ENCODE assay signal across 14 cellular contexts in the genomic region with DNA sequence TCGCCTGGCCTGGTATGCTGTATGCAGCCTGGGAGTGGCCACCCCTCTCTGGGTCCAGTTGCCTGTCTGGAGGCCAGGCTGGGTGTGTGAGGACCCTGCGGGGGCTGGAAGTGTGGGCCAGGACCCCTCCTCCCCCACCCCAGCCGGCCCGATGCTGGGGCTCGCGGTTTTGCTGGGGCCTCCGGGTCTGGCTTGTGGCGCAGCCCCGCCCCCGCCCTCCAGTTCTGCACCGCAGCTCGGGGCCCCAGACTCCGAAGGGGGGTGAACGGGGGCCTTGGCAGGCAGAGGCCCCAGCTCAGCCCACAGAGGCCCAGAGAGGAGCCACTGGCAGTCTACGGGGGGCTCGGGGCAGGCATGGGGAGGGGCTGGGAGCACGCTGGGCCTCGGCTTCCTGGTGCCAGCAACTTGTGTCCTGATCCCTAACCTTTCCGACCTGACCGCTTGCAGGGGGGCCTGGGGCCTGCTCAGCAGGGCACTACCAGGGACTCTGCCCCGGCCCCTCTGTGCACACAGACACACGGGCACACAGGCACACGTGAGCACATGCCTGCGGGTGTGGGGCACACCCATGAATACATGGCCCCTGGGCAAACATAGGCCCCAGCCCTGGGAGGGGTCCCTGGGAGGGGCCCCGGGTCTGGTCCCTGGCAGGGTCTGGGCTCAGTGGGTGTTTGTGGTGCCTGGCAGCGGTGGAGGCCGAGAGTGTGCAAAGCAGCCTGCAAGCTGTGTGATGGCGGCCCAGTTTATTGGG. TPM values are rescaled to one million over a fixed set of nuclear protein-coding genes. Genes with fewer than 3 reads are reported as not detected.
DNase-seq lines count a peak whose midpoint lies in the region; ATAC-seq and TF ChIP-seq lines count a peak whose summit lies in the region.
"Had no signal": no experiment of that assay in that cellular context is flagged by ENCODE, and none has a peak within 500 bp of the region (broad histone marks: within the 10 kb centered on the region; RNA-seq: fewer than 3 reads in every experiment).

No MANE protein-coding gene starts in this region.

- POLR2A ChIA-PET in IMR-90 (lab: Charles Lee; ENCODE audit: unreplicated experiment): no interaction called here

- WGBS in IMR-90 (ENCODE audit: extremely low coverage in 2 of 2, insufficient read length in 1 of 2), 2 experiments: 57% methylated on average over 9 of the region's 28 CpGs; no CpG with 5 or more reads in 1 of the 2 experiments

- no peak overlapping the region for H2BK120ac ChIP-seq in IMR-90 (ENCODE audit: low read depth, low read length)

- H3K79me2 ChIP-seq in neural progenitor cell (ENCODE audit: low read depth): no peaks in the 10 kb centered on the region

- no peak overlapping the region for H3K23ac ChIP-seq in IMR-90 (ENCODE audit: low read depth, low read length)

- no peak overlapping the region for H2AK5ac ChIP-seq in IMR-90 (ENCODE audit: low read depth, low read length)

- H3K56ac ChIP-seq in IMR-90 (ENCODE audit: extremely low read depth, insufficient read depth, low read length): no peak overlapping the region

- H3K4me3 ChIP-seq in IMR-90 (ENCODE audit: insufficient read depth, low read depth, low read length) (no peak overlapping the region), neural progenitor cell (no peak overlapping the region)
- H3K4me3 ChIP-seq: dorsolateral prefrontal cortex had no signal

- no peaks in the 10 kb centered on the region for H3K9me3 ChIP-seq in IMR-90 (ENCODE audit: control insufficient read depth, insufficient read depth, low read length)
- H3K9me3 ChIP-seq in neural progenitor cell (ENCODE audit: low read depth): no peaks in the 10 kb centered on the region

- no peak overlapping the region for H3K18ac ChIP-seq in IMR-90 (ENCODE audit: low read depth, low read length)

- H3K36me3 Mint-ChIP-seq in activated naive CD8-positive, alpha-beta T cell treated with anti-CD3 and anti-CD28 coated beads for 36 hours: no peaks in the 10 kb centered on the region
- H3K36me3 Mint-ChIP-seq in neural progenitor cell: no peaks in the 10 kb centered on the region

- no peaks in the 10 kb centered on the region for H3K79me1 ChIP-seq in IMR-90 (ENCODE audit: low read depth in 1 of 2, low read length in 2 of 2)

- in situ Hi-C loops in IMR-90 (cut with MboI; ENCODE audit: low sequenced_read_pairs): no loop called here

- peak; percentile 77 for DNase-seq in GM10266 (ENCODE audit: extremely low spot score)
- DNase-seq in IMR-90: no peak
- DNase-seq in activated naive CD8-positive, alpha-beta T cell treated with anti-CD3 and anti-CD28 coated beads for 36 hours: peak; percentile 38
- DNase-seq in neural progenitor cell (ENCODE audit: low spot score): no peak
- no peak for DNase-seq in left cardiac atrium
- no peak for DNase-seq in globus pallidus (ENCODE audit: low spot score)
- DNase-seq in activated CD4-positive, alpha-beta T cell treated with anti-CD3 and anti-CD28 coated beads, Interleukin-2, amount 50 U/mL, for 48 hours: no peak
- DNase-seq: dorsolateral prefrontal cortex; HFFc6; NCI-H2227 treated with DMSO at 0.1 percent for 48 hours; RPMI8226; stimulated activated CD4-positive, alpha-beta T cell treated with anti-CD3 and anti-CD28 coated beads, Interleukin-1b, Interleukin-23, amount 100 ng/mL, for 48 hours had no signal

- H4K20me1 ChIP-seq in IMR-90 (ENCODE audit: insufficient read depth, low read length) (no peaks in the 10 kb centered on the region), neural progenitor cell (ENCODE audit: low read depth) (peaks cover 39% of the 10 kb centered on the region)

- H3K36me3 ChIP-seq in IMR-90 (ENCODE audit: control insufficient read depth, insufficient read depth, low read length): no peaks in the 10 kb centered on the region
- no peaks in the 10 kb centered on the region for H3K36me3 ChIP-seq in neural progenitor cell

- H3K27me3 ChIP-seq in IMR-90 (ENCODE audit: control insufficient read depth, insufficient read depth, low read length) (peaks cover 2% of the 10 kb centered on the region; the same call in 1 of the 2 replicates), neural progenitor cell (peaks cover 22% of the 10 kb centered on the region)

- TF ChIP-seq CTCF in GM10266 (IDR thresholded peaks at IDR 0.05; ENCODE audit: control insufficient read depth, insufficient read depth, low read depth, missing control alignments) (no peak), IMR-90 (conservative IDR thresholded peaks at IDR 0.05; ENCODE audit: low read depth, low read length) (no peak), neural progenitor cell (IDR thresholded peaks at IDR 0.05) (no peak)

- no peak for ATAC-seq in IMR-90 (ENCODE audit: low read depth)
- ATAC-seq in left cardiac atrium: no peak
- ATAC-seq: sciatic nerve had no signal

- H3F3A ChIP-seq in neural progenitor cell (ENCODE audit: low read depth): peaks cover 19% of the 10 kb centered on the region

- H3K9ac ChIP-seq in IMR-90 (ENCODE audit: low read depth, low read length) (no peak overlapping the region), neural progenitor cell (no peak overlapping the region)

- H3K27ac Mint-ChIP-seq in activated naive CD8-positive, alpha-beta T cell treated with anti-CD3 and anti-CD28 coated beads for 36 hours: no peak overlapping the region
- H3K27ac Mint-ChIP-seq in neural progenitor cell: no peak overlapping the region
- H3K27ac Mint-ChIP-seq: activated T-helper 1 cell treated with anti-CD3 and anti-CD28 coated beads, Interleukin-12 subunit alpha, Interleukin-12 subunit beta, Interleukin-2, Interleukin-4 antibody, amounts not matched to agents 30 ng/mL and 10 ng/mL and 1 ng/mL, durations not matched to agents 14 hours and 24 hours and 36 hours; HFFc6 had no signal

- no peak overlapping the region for H3K4ac ChIP-seq in IMR-90 (ENCODE audit: low read depth, low read length)

- H4K8ac ChIP-seq in IMR-90 (ENCODE audit: low read depth in 2 of 2, low read length in 2 of 2): no peak overlapping the region

- H3K4me3 Mint-ChIP-seq in activated naive CD8-positive, alpha-beta T cell treated with anti-CD3 and anti-CD28 coated beads for 36 hours: no peak overlapping the region
- no peak overlapping the region for H3K4me3 Mint-ChIP-seq in neural progenitor cell
- H3K4me3 Mint-ChIP-seq: activated T-helper 1 cell treated with anti-CD3 and anti-CD28 coated beads, Interleukin-12 subunit alpha, Interleukin-12 subunit beta, Interleukin-2, Interleukin-4 antibody, amounts not matched to agents 30 ng/mL and 10 ng/mL and 1 ng/mL, durations not matched to agents 14 hours and 24 hours and 36 hours; HFFc6 had no signal

- H3K4me2 ChIP-seq in IMR-90 (ENCODE audit: low read depth, low read length): no peak overlapping the region
- H3K4me2 ChIP-seq in neural progenitor cell: peak overlapping the region; percentile 51

- H2AFZ ChIP-seq in IMR-90 (replicated peaks; ENCODE audit: low read length, poor library complexity): no peak overlapping the region
- no peak overlapping the region for H2AFZ ChIP-seq in neural progenitor cell (replicated peaks)

- dilution Hi-C loops in IMR-90 (cut with HindIII; ENCODE audit: low sequenced_read_pairs, unreplicated experiment): no loop called here

- H3K27me3 Mint-ChIP-seq in activated naive CD8-positive, alpha-beta T cell treated with anti-CD3 and anti-CD28 coated beads for 36 hours: peaks cover 10% of the 10 kb centered on the region
- peaks cover 9% of the 10 kb centered on the region for H3K27me3 Mint-ChIP-seq in neural progenitor cell (ENCODE audit: insufficient read depth, low read depth)

- no peak overlapping the region for H2AK9ac ChIP-seq in IMR-90 (replicated peaks; ENCODE audit: low read depth, low read length, poor library complexity)

- no peak overlapping the region for H2BK15ac ChIP-seq in IMR-90 (ENCODE audit: low read depth, low read length)

- no peak overlapping the region for H2BK20ac ChIP-seq in IMR-90 (ENCODE audit: low read depth, low read length)

- CTCF ChIA-PET in IMR-90 (lab: Yijun Ruan, JAX): no interaction called here

- intact Hi-C loops in IMR-90 (cut with micrococcal nuclease): no loop called here
- intact Hi-C loops in left cardiac atrium (cut with DNase I): no loop called here

- no peak for TF ChIP-seq POLR2A in IMR-90 (IDR thresholded peaks at IDR 0.05; ENCODE audit: low read depth, low read length)

- H3K14ac ChIP-seq in IMR-90 (replicated peaks; ENCODE audit: low read depth, low read length): no peak overlapping the region

- H3K27ac ChIP-seq in IMR-90 (ENCODE audit: insufficient read depth, low read length) (no peak overlapping the region), neural progenitor cell (no peak overlapping the region)
- H3K27ac ChIP-seq: dorsolateral prefrontal cortex had no signal

- H3K9me1 ChIP-seq in IMR-90 (ENCODE audit: insufficient read depth, low read length): no peaks in the 10 kb centered on the region

- H3K9me3 Mint-ChIP-seq in activated naive CD8-positive, alpha-beta T cell treated with anti-CD3 and anti-CD28 coated beads for 36 hours: no peaks in the 10 kb centered on the region
- H3K9me3 Mint-ChIP-seq in neural progenitor cell: no peaks in the 10 kb centered on the region
- H3K9me3 Mint-ChIP-seq: activated T-helper 1 cell treated with anti-CD3 and anti-CD28 coated beads, Interleukin-12 subunit alpha, Interleukin-12 subunit beta, Interleukin-2, Interleukin-4 antibody, amounts not matched to agents 30 ng/mL and 10 ng/mL and 1 ng/mL, durations not matched to agents 14 hours and 24 hours and 36 hours; HFFc6 had no signal

- H4K91ac ChIP-seq in IMR-90 (ENCODE audit: insufficient read depth, low read depth, low read length): no peak overlapping the region

- TF ChIP-seq RAD21 in IMR-90 (IDR thresholded peaks at IDR 0.05; ENCODE audit: low read length): no peak

- no peak overlapping the region for H4K5ac ChIP-seq in IMR-90 (ENCODE audit: low read depth, low read length)

- no peaks in the 10 kb centered on the region; the same call in 1 of the 2 replicates for H3K4me1 ChIP-seq in IMR-90 (ENCODE audit: control insufficient read depth, insufficient read depth, low read length)
- H3K4me1 ChIP-seq in neural progenitor cell: peaks cover 64% of the 10 kb centered on the region

- no TSS peak for BruUV-seq in IMR-90 (replicated peaks; lab: Mats Ljungman, UMichigan)

- H2BK5ac ChIP-seq in IMR-90 (ENCODE audit: low read depth, low read length, poor library complexity, severe bottlenecking): no peak overlapping the region

- peaks cover 2% of the 10 kb centered on the region for H3K4me1 Mint-ChIP-seq in activated naive CD8-positive, alpha-beta T cell treated with anti-CD3 and anti-CD28 coated beads for 36 hours
- peaks cover 35% of the 10 kb centered on the region for H3K4me1 Mint-ChIP-seq in neural progenitor cell

RNA-seq across cellular contexts. Expression of gene FGFR3, which starts 21.4 kb away (rescaled TPM):
- 0.18 and 0.28 TPM in 2 replicates for total RNA-seq in IMR-90 (2012; rRNA removed)
- 0.67 and 0.93 TPM in 2 replicates for polyA plus RNA-seq in IMR-90 (2012; rRNA removed)
- 0.34 and 0.74 TPM in 2 replicates for polyA plus RNA-seq in IMR-90 (2012; cell fraction: cytosol; rRNA removed)
- 0.93 and 4.6 TPM in 2 replicates for polyA plus RNA-seq in IMR-90 (2012; cell fraction: nucleus; rRNA removed; ENCODE audit: low replicate concordance)
- not detected for total RNA-seq in activated naive CD8-positive, alpha-beta T cell treated with anti-CD3 and anti-CD28 coated beads for 36 hours
- total RNA-seq in neural progenitor cell (ENCODE audit: low replicate concordance): 4.8 and 17.0 TPM in 2 replicates
- 1 to 10 TPM; 1.6 to 5.4 TPM for total RNA-seq in left cardiac atrium

RNA-seq across cellular contexts. Expression of gene TACC3, which starts 50.4 kb away (rescaled TPM):
- 15.0 and 15.1 TPM in 2 replicates for total RNA-seq in IMR-90 (2012; rRNA removed)
- polyA plus RNA-seq in IMR-90 (2012; rRNA removed): 49.7 and 49.8 TPM in 2 replicates
- 26.4 and 36.9 TPM in 2 replicates for polyA plus RNA-seq in IMR-90 (2012; cell fraction: cytosol; rRNA removed)
- polyA plus RNA-seq in IMR-90 (2012; cell fraction: nucleus; rRNA removed; ENCODE audit: low replicate concordance): 70.1 and 136 TPM in 2 replicates
- total RNA-seq in activated naive CD8-positive, alpha-beta T cell treated with anti-CD3 and anti-CD28 coated beads for 36 hours: 100 to 1,000 TPM; 189 to 190 TPM
- total RNA-seq in neural progenitor cell (ENCODE audit: low replicate concordance): 68.4 and 115 TPM in 2 replicates
- total RNA-seq in left cardiac atrium: 1 to 10 TPM; 6.3 to 9.2 TPM

RNA-seq across cellular contexts. Expression of gene TMEM129, which starts 50.6 kb away (rescaled TPM):
- 6.6 and 6.7 TPM in 2 replicates for total RNA-seq in IMR-90 (2012; rRNA removed)
- polyA plus RNA-seq in IMR-90 (2012; rRNA removed): 26.6 and 30.6 TPM in 2 replicates
- polyA plus RNA-seq in IMR-90 (2012; cell fraction: cytosol; rRNA removed): 15.7 and 43.3 TPM in 2 replicates
- polyA plus RNA-seq in IMR-90 (2012; cell fraction: nucleus; rRNA removed; ENCODE audit: low replicate concordance): 27.0 and 66.0 TPM in 2 replicates
- total RNA-seq in activated naive CD8-positive, alpha-beta T cell treated with anti-CD3 and anti-CD28 coated beads for 36 hours: 10 to 100 TPM; 20.5 to 20.8 TPM
- total RNA-seq in neural progenitor cell (ENCODE audit: low replicate concordance): 14.1 and 55.4 TPM in 2 replicates
- total RNA-seq in left cardiac atrium: 10 to 100 TPM; 34.0 to 48.4 TPM

RNA-seq across cellular contexts. Expression of gene SLBP, which starts 59.6 kb away (rescaled TPM):
- total RNA-seq in IMR-90 (2012; rRNA removed) (66.1 and 85.5 TPM in 2 replicates), neural progenitor cell (ENCODE audit: low replicate concordance) (54.9 and 119 TPM in 2 replicates), left cardiac atrium (10 to 100 TPM; 15.8 to 18.2 TPM)
- polyA plus RNA-seq in IMR-90 (2012; rRNA removed): 61.8 and 64.9 TPM in 2 replicates
- polyA plus RNA-seq in IMR-90 (2012; cell fraction: cytosol; rRNA removed): 23.0 and 34.5 TPM in 2 replicates
- 12.5 and 31.3 TPM in 2 replicates for polyA plus RNA-seq in IMR-90 (2012; cell fraction: nucleus; rRNA removed; ENCODE audit: low replicate concordance)
- total RNA-seq in activated naive CD8-positive, alpha-beta T cell treated with anti-CD3 and anti-CD28 coated beads for 36 hours: 100 to 1,000 TPM; 183 to 184 TPM

Comparison
In these comparisons a context has a peak if more than half of its experiments do, and no peak if none do; other contexts are left out.
1. DNase-seq: peak in GM10266 (single experiment) and activated naive CD8-positive, alpha-beta T cell treated with anti-CD3 and anti-CD28 coated beads for 36 hours (single experiment); none in IMR-90 (single experiment), neural progenitor cell (single experiment), left cardiac atrium (single experiment), globus pallidus (single experiment) and activated CD4-positive, alpha-beta T cell treated with anti-CD3 and anti-CD28 coated beads, Interleukin-2, amount 50 U/mL, for 48 hours (0 of 2).